In genomic region chr4:111770514-111770913, GRCh38 we compare ENCODE assay signal across 29 cellular contexts.
"Had no signal": no experiment of that assay in that cellular context is flagged by ENCODE, and none has a peak within 500 bp of the region (broad histone marks: within the 10 kb centered on the region; RNA-seq: fewer than 3 reads in every experiment).

No MANE protein-coding gene starts in this region.

- H3K36me3 ChIP-seq: heart left ventricle, left lung, neutrophil, sigmoid colon, spleen, suprapubic skin, thoracic aorta, tibial artery, upper lobe of left lung had no signal

- H3K27me3 ChIP-seq: heart left ventricle, left lung, neutrophil, sigmoid colon, spleen, suprapubic skin, tibial artery, upper lobe of left lung had no signal

- ATAC-seq: heart left ventricle; left cardiac atrium; left lung; naive thymus-derived CD4-positive, alpha-beta T cell; natural killer cell treated with Interleukin-12 subunit alpha and Interleukin-12 subunit beta and Interleukin-15 and Interleukin-18, amount 100 ng/mL, for 72 hours; right cardiac atrium; stimulated activated effector memory CD8-positive, alpha-beta T cell treated with anti-CD3 and anti-CD28 coated beads, Interleukin-12 subunit alpha, Interleukin-12 subunit beta, amount 100 ng/mL, for 72 hours had no signal

- H3K9me3 Mint-ChIP-seq: stimulated activated naive CD8-positive, alpha-beta T cell treated with anti-CD3 and anti-CD28 coated beads, Interleukin-15, Interleukin-2, amounts not matched to agents 100 ng/mL and 50 ng/mL, for 24 hours had no signal

- H3K9me3 ChIP-seq: left lung, neutrophil, sigmoid colon, suprapubic skin, thoracic aorta, tibial artery, upper lobe of left lung had no signal

- FAIRE-seq: small intestine had no signal

- H3K79me2 ChIP-seq: parathyroid adenoma had no signal

- H3K4me1 ChIP-seq: heart left ventricle, left lung, parathyroid adenoma, spleen, suprapubic skin, tibial artery had no signal

- DNase-seq: glutamatergic neuron; hypothalamus; islet precursor cell; kidney glomerular epithelial cell; left cardiac atrium; mesendoderm; naive thymus-derived CD4-positive, alpha-beta T cell; occipital lobe; retina; right cardiac atrium; sigmoid colon; small intestine; spleen; stimulated activated CD4-positive, alpha-beta T cell treated with anti-CD3 and anti-CD28 coated beads, Interleukin-4, amount 100 ng/mL, for 24 hours; stimulated activated naive CD4-positive, alpha-beta T cell; tibial artery had no signal

- H3K4me3 Mint-ChIP-seq: mesothelial cell of epicardium; naive thymus-derived CD4-positive, alpha-beta T cell; natural killer cell treated with Interleukin-12 subunit alpha and Interleukin-12 subunit beta and Interleukin-15 and Interleukin-18, amount 100 ng/mL, for 72 hours; stimulated activated effector memory CD8-positive, alpha-beta T cell treated with anti-CD3 and anti-CD28 coated beads, Interleukin-12 subunit alpha, Interleukin-12 subunit beta, amount 100 ng/mL, for 72 hours; stimulated activated naive CD8-positive, alpha-beta T cell treated with anti-CD3 and anti-CD28 coated beads, Interleukin-15, Interleukin-2, amounts not matched to agents 100 ng/mL and 50 ng/mL, for 24 hours had no signal

- H3K4me1 Mint-ChIP-seq: naive thymus-derived CD4-positive, alpha-beta T cell; stimulated activated effector memory CD8-positive, alpha-beta T cell treated with anti-CD3 and anti-CD28 coated beads, Interleukin-12 subunit alpha, Interleukin-12 subunit beta, amount 100 ng/mL, for 72 hours had no signal

- H3K27ac Mint-ChIP-seq: mesothelial cell of epicardium; naive thymus-derived CD4-positive, alpha-beta T cell; natural killer cell treated with Interleukin-12 subunit alpha and Interleukin-12 subunit beta and Interleukin-15 and Interleukin-18, amount 100 ng/mL, for 72 hours; progenitor cell of endocrine pancreas; stimulated activated effector memory CD8-positive, alpha-beta T cell treated with anti-CD3 and anti-CD28 coated beads, Interleukin-12 subunit alpha, Interleukin-12 subunit beta, amount 100 ng/mL, for 72 hours; stimulated activated naive CD8-positive, alpha-beta T cell treated with anti-CD3 and anti-CD28 coated beads, Interleukin-15, Interleukin-2, amounts not matched to agents 100 ng/mL and 50 ng/mL, for 24 hours had no signal

- H3K36me3 Mint-ChIP-seq: naive thymus-derived CD4-positive, alpha-beta T cell; natural killer cell treated with Interleukin-12 subunit alpha and Interleukin-12 subunit beta and Interleukin-15 and Interleukin-18, amount 100 ng/mL, for 72 hours; stimulated activated effector memory CD8-positive, alpha-beta T cell treated with anti-CD3 and anti-CD28 coated beads, Interleukin-12 subunit alpha, Interleukin-12 subunit beta, amount 100 ng/mL, for 72 hours had no signal

- H3K4me3 ChIP-seq: heart left ventricle, left lung, lung, sigmoid colon, spleen, suprapubic skin, thoracic aorta, tibial artery, upper lobe of left lung had no signal

- H3K9ac ChIP-seq: parathyroid adenoma had no signal

- H3K27ac ChIP-seq: heart left ventricle, left lung, neutrophil, parathyroid adenoma, sigmoid colon, spleen, suprapubic skin, thoracic aorta, tibial artery, upper lobe of left lung had no signal

- H3K27me3 Mint-ChIP-seq: naive thymus-derived CD4-positive, alpha-beta T cell; natural killer cell treated with Interleukin-12 subunit alpha and Interleukin-12 subunit beta and Interleukin-15 and Interleukin-18, amount 100 ng/mL, for 72 hours; progenitor cell of endocrine pancreas; stimulated activated naive CD8-positive, alpha-beta T cell treated with anti-CD3 and anti-CD28 coated beads, Interleukin-15, Interleukin-2, amounts not matched to agents 100 ng/mL and 50 ng/mL, for 24 hours had no signal

- H2AFZ ChIP-seq: parathyroid adenoma had no signal
